ENCODE assay signal across 19 cellular contexts in the genomic region with DNA sequence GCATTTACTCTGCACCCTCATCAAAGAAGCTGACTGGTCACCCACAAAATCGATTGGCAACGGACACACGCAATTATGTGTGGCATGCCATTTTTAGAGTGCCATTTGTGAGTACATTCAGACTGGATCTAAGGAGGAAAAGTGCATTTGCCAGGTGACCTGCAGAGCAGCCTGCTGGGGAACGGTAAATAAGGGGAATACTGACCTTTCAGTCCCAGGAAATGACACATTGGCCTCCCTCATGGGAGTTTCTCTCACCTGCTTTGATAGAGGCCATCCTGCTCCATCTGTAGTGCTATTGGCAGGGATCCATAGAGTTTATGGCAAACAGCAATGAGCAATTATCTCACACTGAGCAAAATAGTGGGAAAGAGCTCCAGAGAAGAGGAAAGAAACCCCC.
"Had no signal": no experiment of that assay in that cellular context is flagged by ENCODE, and none has a peak within 500 bp of the region (broad histone marks: within the 10 kb centered on the region; RNA-seq: fewer than 3 reads in every experiment).

No MANE protein-coding gene starts in this region.

- H3K27me3 Mint-ChIP-seq: stimulated activated naive B cell treated with anti-CD40 and anti-IgM and Interleukin-4, amounts not matched to agents 10 μg/mL and 1 μg/mL and 100 μg/mL, for 72 hours had no signal

- ATAC-seq: activated T-cell treated with anti-CD3 and anti-CD28 coated beads, Interleukin-2, amount 50 U/mL, for 72 hours; left lung; stimulated activated naive B cell treated with anti-CD40 and anti-IgM and Interleukin-4, amounts not matched to agents 10 μg/mL and 1 μg/mL and 100 μg/mL, for 72 hours had no signal

- H3K4me1 Mint-ChIP-seq: stimulated activated naive B cell treated with anti-CD40 and anti-IgM and Interleukin-4, amounts not matched to agents 10 μg/mL and 1 μg/mL and 100 μg/mL, for 72 hours had no signal

- DNase-seq: activated CD4-positive, alpha-beta T cell treated with anti-CD3 and anti-CD28 coated beads for 1 hour; activated CD8-positive, alpha-beta memory T cell treated with anti-CD3 and anti-CD28 coated beads for 24 hours; activated effector memory CD4-positive, alpha-beta T cell treated with anti-CD3 and anti-CD28 coated beads, Interleukin-2, amount 50 U/mL, for 16 hours; activated T-cell treated with anti-CD3 and anti-CD28 coated beads, Interleukin-2, amount 50 U/mL, for 72 hours; erythroblast; hypothalamus; kidney; left lung; midbrain; nucleus accumbens; posterior cingulate gyrus; retina; spleen; stimulated activated CD4-positive, alpha-beta T cell treated with anti-CD3 and anti-CD28 coated beads, Interleukin-4, amount 100 ng/mL, for 4 hours; stimulated activated naive B cell treated with anti-CD40 and anti-IgM and Interleukin-4, amounts not matched to agents 10 μg/mL and 1 μg/mL and 100 μg/mL, for 72 hours; upper lobe of left lung; WERI-Rb-1 had no signal

- H3K27ac Mint-ChIP-seq: activated naive CD8-positive, alpha-beta T cell; activated T-cell treated with anti-CD3 and anti-CD28 coated beads, Interleukin-2, amount 50 U/mL, for 72 hours; nephron; stimulated activated naive B cell treated with anti-CD40 and anti-IgM and Interleukin-4, amounts not matched to agents 10 μg/mL and 1 μg/mL and 100 μg/mL, for 72 hours had no signal

- H3K36me3 Mint-ChIP-seq: activated naive CD8-positive, alpha-beta T cell; stimulated activated naive B cell treated with anti-CD40 and anti-IgM and Interleukin-4, amounts not matched to agents 10 μg/mL and 1 μg/mL and 100 μg/mL, for 72 hours had no signal

- H3K4me3 Mint-ChIP-seq: activated naive CD8-positive, alpha-beta T cell; activated T-cell treated with anti-CD3 and anti-CD28 coated beads, Interleukin-2, amount 50 U/mL, for 72 hours; nephron; stimulated activated naive B cell treated with anti-CD40 and anti-IgM and Interleukin-4, amounts not matched to agents 10 μg/mL and 1 μg/mL and 100 μg/mL, for 72 hours had no signal

- H3K9me3 Mint-ChIP-seq: activated T-cell treated with anti-CD3 and anti-CD28 coated beads, Interleukin-2, amount 50 U/mL, for 72 hours; nephron; stimulated activated naive B cell treated with anti-CD40 and anti-IgM and Interleukin-4, amounts not matched to agents 10 μg/mL and 1 μg/mL and 100 μg/mL, for 72 hours had no signal
